In the genomic region with DNA sequence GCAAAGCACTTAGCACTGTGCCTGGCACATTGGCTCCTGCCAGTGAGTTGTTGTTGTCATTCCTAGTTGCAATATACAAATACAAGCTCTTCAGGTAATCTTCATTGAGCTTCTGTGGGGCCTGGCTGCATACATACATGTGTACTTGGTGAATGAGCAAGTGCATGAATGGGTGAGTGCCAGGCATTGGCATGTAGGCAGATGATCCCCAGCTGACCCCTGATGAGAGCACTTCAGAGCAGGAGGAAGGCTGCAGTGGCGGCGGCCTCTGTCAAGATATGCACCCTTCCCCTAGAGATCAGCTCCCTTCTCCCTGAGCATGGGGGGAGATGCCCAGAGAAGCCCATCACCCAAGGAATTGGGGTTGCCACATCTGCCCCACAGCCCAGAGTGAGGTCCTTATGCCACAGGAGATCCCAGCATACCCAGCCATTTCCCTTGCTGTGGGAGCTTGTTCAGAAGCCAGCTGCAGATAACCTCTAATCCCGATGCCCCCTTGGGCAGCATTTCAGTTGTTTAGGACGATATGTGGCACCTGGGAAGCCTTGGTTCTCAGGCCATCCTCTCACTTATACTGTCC, we compare ENCODE assay signal across 31 cellular contexts. TPM values are rescaled to one million over a fixed set of nuclear protein-coding genes. Genes with fewer than 3 reads are reported as not detected.
"Had no signal": no experiment of that assay in that cellular context is flagged by ENCODE, and none has a peak within 500 bp of the region (broad histone marks: within the 10 kb centered on the region; RNA-seq: fewer than 3 reads in every experiment).

No MANE protein-coding gene starts in this region.

- H3K27ac ChIP-seq: gastrocnemius medialis, hepatocyte, neutrophil, parathyroid adenoma, right atrium auricular region, stomach, thyroid gland, upper lobe of left lung had no signal

- H3K36me3 ChIP-seq: gastrocnemius medialis, neutrophil, right atrium auricular region, stomach, thyroid gland, upper lobe of left lung had no signal

- H2AFZ ChIP-seq: hepatocyte, parathyroid adenoma had no signal

- H3K9me3 ChIP-seq: gastrocnemius medialis, mucosa of descending colon, neutrophil, right atrium auricular region, stomach, thyroid gland, upper lobe of left lung had no signal

- H3K4me1 ChIP-seq: parathyroid adenoma, right atrium auricular region, stomach, thyroid gland, upper lobe of left lung had no signal

- FAIRE-seq: islet of Langerhans, urothelium cell line had no signal

- H3K9ac ChIP-seq: parathyroid adenoma had no signal

- H3K4me2 ChIP-seq: hepatocyte, smooth muscle cell had no signal

- H3K27me3 ChIP-seq: gastrocnemius medialis, right atrium auricular region, stomach, thyroid gland, upper lobe of left lung had no signal

- H3K4me1 Mint-ChIP-seq: central memory CD8-positive, alpha-beta T cell; memory B cell; mesothelial cell of epicardium; naive B cell had no signal

- H3K36me3 Mint-ChIP-seq: memory B cell, mesothelial cell of epicardium, naive B cell had no signal

- H3K4me3 Mint-ChIP-seq: central memory CD8-positive, alpha-beta T cell; memory B cell; mesothelial cell of epicardium; naive B cell; nephron progenitor cell had no signal

- H3K4me3 ChIP-seq: gastrocnemius medialis, hepatocyte, lung, mucosa of descending colon, right atrium auricular region, smooth muscle cell, stomach, thyroid gland, upper lobe of left lung had no signal

- H3K27ac Mint-ChIP-seq: memory B cell, mesothelial cell of epicardium, naive B cell, nephron progenitor cell, progenitor cell of endocrine pancreas had no signal

- ATAC-seq: gastrocnemius medialis, left colon, mucosa of descending colon, sciatic nerve had no signal

- H3K79me2 ChIP-seq: hepatocyte had no signal

- H3K9me3 Mint-ChIP-seq: central memory CD8-positive, alpha-beta T cell; memory B cell; mesothelial cell of epicardium; naive B cell; nephron progenitor cell had no signal

- H3K27me3 Mint-ChIP-seq: central memory CD8-positive, alpha-beta T cell had no signal

- DNase-seq: cortex of kidney; foreskin fibroblast; gastrocnemius medialis; kidney glomerular epithelial cell; left colon; mucosa of descending colon; naive B cell; nephron progenitor cell; stimulated activated CD4-positive, alpha-beta T cell treated with anti-CD3 and anti-CD28 coated beads, Interleukin-12 subunit alpha, Interleukin-12 subunit beta, amount 100 ng/mL, for 4 hours; stimulated activated CD4-positive, alpha-beta T cell treated with anti-CD3 and anti-CD28 coated beads, Interleukin-1b, Interleukin-23, amount 100 ng/mL, for 48 hours; stimulated activated CD4-positive, alpha-beta T cell treated with anti-CD3 and anti-CD28 coated beads, Interleukin-4, amount 100 ng/mL, for 1 hour; stimulated activated CD8-positive, alpha-beta memory T cell treated with anti-CD3 and anti-CD28 coated beads, Interleukin-4, amount 100 ng/mL, for 48 hours; stimulated activated naive CD4-positive, alpha-beta T cell treated with Interleukin-2 at 50 U/mL for 16 hours; stomach; thyroid gland; upper lobe of left lung had no signal

RNA-seq across cellular contexts. Expression of a gene that starts 8.8 kb away (rescaled TPM):
- total RNA-seq: dermis microvascular lymphatic vessel endothelial cell, glomerular endothelial cell had no signal
